Comparison of ENCODE assay signal across 9 cellular contexts in genomic region chr19:6718741-6719539, GRCh38. TPM values are rescaled to one million over a fixed set of nuclear protein-coding genes. Genes with fewer than 3 reads are reported as not detected.
DNase-seq lines count a peak whose midpoint lies in the region; ATAC-seq, FAIRE-seq and TF ChIP-seq lines count a peak whose summit lies in the region.
"Had no signal": no experiment of that assay in that cellular context is flagged by ENCODE, and none has a peak within 500 bp of the region (broad histone marks: within the 10 kb centered on the region; RNA-seq: fewer than 3 reads in every experiment).

No MANE protein-coding gene starts in this region.

- H2BK120ac ChIP-seq in mesenchymal stem cell (ENCODE audit: low read depth, low read length) = no peak overlapping the region

- H3K36me3 Mint-ChIP-seq in CD4-positive, alpha-beta memory T cell = no peaks in the 10 kb centered on the region

- peak overlapping the region; percentile 69 for H3K9ac ChIP-seq in mesenchymal stem cell (ENCODE audit: low read length)

- H3K9me3 ChIP-seq in CD4-positive, alpha-beta memory T cell (ENCODE audit: control insufficient read depth in 1 of 2, low read length in 2 of 2) = no peaks in the 10 kb centered on the region
- no peaks in the 10 kb centered on the region for H3K9me3 ChIP-seq in body of pancreas
- H3K9me3 ChIP-seq in mesenchymal stem cell (ENCODE audit: control insufficient read depth, low read length) = no peaks in the 10 kb centered on the region

- H3K18ac ChIP-seq in mesenchymal stem cell (ENCODE audit: low read depth in 1 of 2, low read length in 2 of 2) = no peak overlapping the region

- no peak overlapping the region for H2AK5ac ChIP-seq in mesenchymal stem cell (ENCODE audit: low read length, severe bottlenecking)

- no peak overlapping the region for H3K4me3 Mint-ChIP-seq in CD4-positive, alpha-beta memory T cell

- H3K27me3 Mint-ChIP-seq in CD4-positive, alpha-beta memory T cell = no peaks in the 10 kb centered on the region

- 64% methylated on average over 19 to 21 of the region's 21 CpGs for WGBS in body of pancreas, 2 donors
- WGBS in mesenchymal stem cell = 87% methylated on average over 21 of the region's 21 CpGs

- no peak overlapping the region for H2AFZ ChIP-seq in mesenchymal stem cell (ENCODE audit: low read depth, low read length)

- H3K79me1 ChIP-seq in mesenchymal stem cell (replicated peaks; ENCODE audit: low read length, poor library complexity, severe bottlenecking) = no peaks in the 10 kb centered on the region

- H4K91ac ChIP-seq in mesenchymal stem cell (ENCODE audit: low read length) = no peak overlapping the region

- POLR2A ChIA-PET in CD4-positive, alpha-beta memory T cell (lab: Charles Lee; ENCODE audit: partially characterized antibody) = no interaction called here

- no peak for FAIRE-seq in GM12892 (lab: Jason Lieb, UNC)
- FAIRE-seq: islet of Langerhans had no signal

- no peaks in the 10 kb centered on the region for H3K9me3 Mint-ChIP-seq in CD4-positive, alpha-beta memory T cell

- H3K27me3 ChIP-seq in CD4-positive, alpha-beta memory T cell (ENCODE audit: insufficient read depth, low read length) = no peaks in the 10 kb centered on the region
- no peaks in the 10 kb centered on the region for H3K27me3 ChIP-seq in body of pancreas
- peaks cover 0 to 6% of the 10 kb centered on the region in 2 experiments for H3K27me3 ChIP-seq in mesenchymal stem cell (ENCODE audit: control insufficient read depth in 1 of 2, insufficient read depth in 1 of 2, low read length in 2 of 2)

- no peak overlapping the region for H2BK5ac ChIP-seq in mesenchymal stem cell (ENCODE audit: low read depth, low read length, poor library complexity, severe bottlenecking)

- no peak overlapping the region for H3K4me3 ChIP-seq in CD4-positive, alpha-beta memory T cell (ENCODE audit: low read length in 2 of 2)
- H3K4me3 ChIP-seq in Jurkat, Clone E6-1 (ENCODE audit: low read length) = no peak overlapping the region
- peak overlapping the region in 1 of 2 donors; percentile 39 for H3K4me3 ChIP-seq in body of pancreas
- H3K4me3 ChIP-seq in mesenchymal stem cell (ENCODE audit: insufficient read depth in 1 of 2, low read depth in 1 of 2, low read length in 2 of 2) = peak overlapping the region in 1 of 2 experiments; percentile 85

- ATAC-seq in body of pancreas (peak; percentile 18), GM19035 (IDR thresholded peaks at IDR 0.05; ENCODE audit: unreplicated experiment) (no peak)

- no peaks in the 10 kb centered on the region for H3K36me3 ChIP-seq in CD4-positive, alpha-beta memory T cell (ENCODE audit: insufficient read depth, low read length)
- peaks cover 0 to 4% of the 10 kb centered on the region in 2 donors for H3K36me3 ChIP-seq in body of pancreas (replicated peaks in 1 of 2; ENCODE audit: insufficient read depth in 1 of 2, low read depth in 2 of 2)
- peaks cover 3 to 23% of the 10 kb centered on the region in 2 experiments for H3K36me3 ChIP-seq in mesenchymal stem cell (ENCODE audit: control insufficient read depth in 1 of 2, insufficient read depth in 2 of 2, low read depth in 1 of 2, low read length in 2 of 2)

- no peak overlapping the region for H3K14ac ChIP-seq in mesenchymal stem cell (ENCODE audit: low read length in 2 of 2)

- no peak overlapping the region for H3K27ac ChIP-seq in CD4-positive, alpha-beta memory T cell (ENCODE audit: low read depth, low read length)
- peak overlapping the region in 2 of 4 donors; percentile 33 to 86 for H3K27ac ChIP-seq in body of pancreas
- no peak overlapping the region for H3K27ac ChIP-seq in mesenchymal stem cell (ENCODE audit: low read length, poor library complexity, severe bottlenecking)

- no peak overlapping the region for H4K8ac ChIP-seq in mesenchymal stem cell (ENCODE audit: low read length)

- peak overlapping the region in 1 of 7 donors; percentile 30 for H3K27ac Mint-ChIP-seq in CD4-positive, alpha-beta memory T cell

- no peak overlapping the region for H2BK12ac ChIP-seq in mesenchymal stem cell (ENCODE audit: low read length in 2 of 2)

- TF ChIP-seq POLR2A in body of pancreas (IDR thresholded peaks at IDR 0.05) = peak in 1 of 3 donors; percentile 29
- TF ChIP-seq POLR2A in GM12892 (IDR thresholded peaks at IDR 0.05; ENCODE audit: low read depth, low read length) = no peak

- no peak for TF ChIP-seq CTCF in body of pancreas (IDR thresholded peaks at IDR 0.05)

- H3K23ac ChIP-seq in mesenchymal stem cell (ENCODE audit: low read length in 2 of 2) = no peak overlapping the region

- H2BK15ac ChIP-seq in mesenchymal stem cell (ENCODE audit: low read depth, poor library complexity, severe bottlenecking) = no peak overlapping the region

- CTCF ChIA-PET in CD4-positive, alpha-beta memory T cell (lab: Charles Lee; ENCODE audit: partially characterized antibody) = interaction anchor here (0.7 kb wide), 1 partner anchor 35 kb away, joined by 3 read pairs; no protein-coding TSS in a partner anchor

- H3K4me1 Mint-ChIP-seq in CD4-positive, alpha-beta memory T cell = peaks cover 5 to 19% (median 11%) of the 10 kb centered on the region in 4 donors

- DNase-seq in CD4-positive, alpha-beta memory T cell = peak; percentile 26 to 50 (median 32)
- peak; percentile 47 for DNase-seq in Jurkat, Clone E6-1 (ENCODE audit: low read depth, low spot score)
- DNase-seq in body of pancreas (peak in 3 of 4 donors; percentile 50 to 62 (median 51)), mesenchymal stem cell (peak; percentile 11), amniotic stem cell (lab: John Stamatoyannopoulos, UW) (no peak), GM12892 (ENCODE audit: insufficient read length) (no peak), cerebellum (ENCODE audit: low spot score) (no peak)

- intact Hi-C loops in CD4-positive, alpha-beta memory T cell (cut with micrococcal nuclease) = no loop called here
- intact Hi-C loops in body of pancreas (cut with DNase I) = no loop called here

- no peak overlapping the region for H3K4me2 ChIP-seq in mesenchymal stem cell (ENCODE audit: low read length, poor library complexity, severe bottlenecking)

- no peaks in the 10 kb centered on the region for H3K4me1 ChIP-seq in CD4-positive, alpha-beta memory T cell (ENCODE audit: insufficient read depth, low read length)
- H3K4me1 ChIP-seq in body of pancreas = peaks cover 61% of the 10 kb centered on the region
- peaks cover 11% of the 10 kb centered on the region for H3K4me1 ChIP-seq in mesenchymal stem cell (ENCODE audit: control insufficient read depth, insufficient read depth, low read depth, low read length)

- no peak overlapping the region for H3K4ac ChIP-seq in mesenchymal stem cell (ENCODE audit: low read depth in 1 of 2, low read length in 2 of 2)

RNA-seq across cellular contexts. Expression of gene C3, which starts 1.5 kb away (rescaled TPM):
- total RNA-seq in CD4-positive, alpha-beta memory T cell = 1 to 10 TPM; 1.5 to 2.2 TPM
- polyA plus RNA-seq in CD4-positive, alpha-beta memory T cell = not detected
- polyA plus RNA-seq in Jurkat, Clone E6-1 (2012; ENCODE audit: insufficient read depth, insufficient read length) = not detected
- total RNA-seq in body of pancreas (100 to 1,000 TPM; 320 to 382 TPM), cerebellum (20.8 TPM)
- 2.3 TPM for polyA plus RNA-seq in mesenchymal stem cell (2013, experiment 1 of 2)
- 2.7 TPM for polyA plus RNA-seq in mesenchymal stem cell (2013, experiment 2 of 2)
- polyA plus RNA-seq in GM12892 (2012; ENCODE audit: missing spikeins) = 1.4 TPM

RNA-seq across cellular contexts. Expression of gene GPR108, which starts 18.4 kb away (rescaled TPM):
- 10 to 100 TPM; 75.6 to 85.3 TPM for total RNA-seq in CD4-positive, alpha-beta memory T cell
- polyA plus RNA-seq in CD4-positive, alpha-beta memory T cell = 100 to 1,000 TPM in 1 of 2 donors, 10 to 100 TPM in 1; 99.2 to 183 TPM
- polyA plus RNA-seq in Jurkat, Clone E6-1 (2012; ENCODE audit: insufficient read depth, insufficient read length) = 78.2 TPM
- total RNA-seq in body of pancreas (10 to 100 TPM; 68.2 to 75.8 TPM), cerebellum (13.0 TPM)
- polyA plus RNA-seq in mesenchymal stem cell (2013, experiment 1 of 2) = 63.6 TPM
- 61.8 TPM for polyA plus RNA-seq in mesenchymal stem cell (2013, experiment 2 of 2)
- 31.2 TPM for polyA plus RNA-seq in GM12892 (2012; ENCODE audit: missing spikeins)

RNA-seq across cellular contexts. Expression of gene TRIP10, which starts 20.5 kb away (rescaled TPM):
- 1 to 10 TPM; 6.1 to 6.5 TPM for total RNA-seq in CD4-positive, alpha-beta memory T cell
- 1 to 10 TPM; 1.1 to 2.0 TPM for polyA plus RNA-seq in CD4-positive, alpha-beta memory T cell
- 5.0 TPM for polyA plus RNA-seq in Jurkat, Clone E6-1 (2012; ENCODE audit: insufficient read depth, insufficient read length)
- total RNA-seq in body of pancreas (10 to 100 TPM; 23.1 to 31.9 TPM), cerebellum (3.6 TPM)
- polyA plus RNA-seq in mesenchymal stem cell (2013, experiment 1 of 2) = 53.2 TPM
- 50.7 TPM for polyA plus RNA-seq in mesenchymal stem cell (2013, experiment 2 of 2)
- 47.2 TPM for polyA plus RNA-seq in GM12892 (2012; ENCODE audit: missing spikeins)

RNA-seq across cellular contexts. Expression of gene SH2D3A, which starts 48.3 kb away (rescaled TPM):
- total RNA-seq in CD4-positive, alpha-beta memory T cell = 10 to 100 TPM; 59.3 to 64.3 TPM
- polyA plus RNA-seq in CD4-positive, alpha-beta memory T cell = 10 to 100 TPM; 26.9 to 37.9 TPM
- polyA plus RNA-seq in Jurkat, Clone E6-1 (2012; ENCODE audit: insufficient read depth, insufficient read length) = 15.7 TPM
- total RNA-seq in body of pancreas (10 to 100 TPM; 18.4 to 60.0 TPM), cerebellum (4.9 TPM)
- polyA plus RNA-seq in mesenchymal stem cell (2013, experiment 1 of 2) = not detected
- polyA plus RNA-seq in mesenchymal stem cell (2013, experiment 2 of 2) = 0.07 TPM
- polyA plus RNA-seq in GM12892 (2012; ENCODE audit: missing spikeins) = 4.0 TPM

RNA-seq across cellular contexts. Expression of gene TNFSF14, which starts 49.0 kb away (rescaled TPM):
- total RNA-seq in CD4-positive, alpha-beta memory T cell = 10 to 100 TPM; 12.5 to 14.0 TPM
- 10 to 100 TPM in 1 of 2 donors, 1 to 10 TPM in 1; 3.1 to 18.9 TPM for polyA plus RNA-seq in CD4-positive, alpha-beta memory T cell
- 5.4 TPM for polyA plus RNA-seq in Jurkat, Clone E6-1 (2012; ENCODE audit: insufficient read depth, insufficient read length)
- total RNA-seq in body of pancreas (1 to 10 TPM in 1 of 2 donors, under 1 TPM in 1; 0.26 to 4.3 TPM), cerebellum (not detected)
- not detected for polyA plus RNA-seq in mesenchymal stem cell (2013, experiment 1 of 2)
- not detected for polyA plus RNA-seq in mesenchymal stem cell (2013, experiment 2 of 2)
- polyA plus RNA-seq in GM12892 (2012; ENCODE audit: missing spikeins) = 7.5 TPM

Comparison
In these comparisons a context has a peak if more than half of its experiments do, and no peak if none do; other contexts are left out.
1. DNase-seq: peak in CD4-positive, alpha-beta memory T cell (5 of 5), Jurkat, Clone E6-1 (single experiment), body of pancreas (3 of 4) and mesenchymal stem cell (single experiment); none in amniotic stem cell (single experiment), GM12892 (single experiment) and cerebellum (single experiment).
2. RNA of gene C3, which starts 1.5 kb away (total RNA-seq): 320 to 382 TPM in body of pancreas; 20.8 TPM in cerebellum (single experiment) and 1.5 to 2.2 TPM in CD4-positive, alpha-beta memory T cell; every median in the first group is over 10 times any median in the second.